17 cellular contexts compared by ENCODE assay signal in genomic region chr15:72671531-72671930, GRCh38. TPM values are rescaled to one million over a fixed set of nuclear protein-coding genes. Genes with fewer than 3 reads are reported as not detected.
A peak's percentile ranks its signal among the peaks of the same experiment; 100 is the strongest.
DNase-seq lines count a peak whose midpoint lies in the region; ATAC-seq and TF ChIP-seq lines count a peak whose summit lies in the region.
"Had no signal": no experiment of that assay in that cellular context is flagged by ENCODE, and none has a peak within 500 bp of the region (broad histone marks: within the 10 kb centered on the region; RNA-seq: fewer than 3 reads in every experiment).

No MANE protein-coding gene starts in this region.

- H3K4me1 ChIP-seq in ACC112 (ENCODE audit: control insufficient read depth, insufficient read depth, low read length, unreplicated experiment) (no peaks in the 10 kb centered on the region), HCT116 (ENCODE audit: control insufficient read depth in 1 of 2, insufficient read depth in 2 of 2, low read length in 2 of 2) (peaks cover 7 to 9% of the 10 kb centered on the region in 2 experiments; a peak in 3 of 4 replicates)
- H3K4me1 ChIP-seq: BLaER1 treated with 17β-estradiol and CSF1 and Interleukin-3, amounts not matched to agents 10 nM and 100 nM had no signal

- ATAC-seq in HCT116 (no peak), WTC11 (peak; percentile 15), HG02870 (IDR thresholded peaks at IDR 0.05; ENCODE audit: unreplicated experiment) (no peak), GM18868 (IDR thresholded peaks at IDR 0.05; ENCODE audit: unreplicated experiment) (no peak)

- H3K4me3 ChIP-seq in ACC112 (ENCODE audit: low read depth, low read length) (no peak overlapping the region), HCT116 (replicated peaks in 1 of 2; ENCODE audit: low read depth in 1 of 2, low read length in 2 of 2) (no peak overlapping the region)
- H3K4me3 ChIP-seq: BLaER1 treated with 17β-estradiol and CSF1 and Interleukin-3, amounts not matched to agents 10 nM and 100 nM had no signal

- no TSS peak for BruUV-seq in HCT116 (replicated peaks; lab: Mats Ljungman, UMichigan)

- H3K4me3 Mint-ChIP-seq in WTC11 (peak overlapping the region; percentile 65), neural crest cell (peak overlapping the region; percentile 50)

- POLR2A ChIA-PET in HCT116 (lab: Charles Lee), result interaction anchor here (1.3 kb wide), 1 partner anchor 9 kb away, joined by 3 read pairs; no protein-coding TSS in a partner anchor
- POLR2A ChIA-PET in WTC11 (lab: Charles Lee), result no interaction called here

- H3K27me3 Mint-ChIP-seq in WTC11 (ENCODE audit: low read depth) (no peaks in the 10 kb centered on the region), neural crest cell (ENCODE audit: low read depth) (peaks cover 31% of the 10 kb centered on the region)

- H2AFZ ChIP-seq in ACC112 (ENCODE audit: low read length, unreplicated experiment) (peak overlapping the region; percentile 85), HCT116 (ENCODE audit: low read depth, low read length, poor library complexity, severe bottlenecking) (peak overlapping the region; percentile 10)

- H3K27ac Mint-ChIP-seq in WTC11 (peak overlapping the region; percentile 63), neural crest cell (ENCODE audit: unreplicated experiment) (no peak overlapping the region)

- no peak for TF ChIP-seq POLR2A in HCT116 (IDR thresholded peaks at IDR 0.05; ENCODE audit: borderline replicate concordance, extremely low read depth, insufficient read depth, insufficient read length)

- RAD21 ChIA-PET in HCT116 (lab: Charles Lee; ENCODE audit: low non-redundant PET in 1 of 2, low total read pairs in 2 of 2, uncharacterized antibody in 2 of 2, unreplicated experiment in 2 of 2), result interaction anchor here (0.7 to 1.2 kb wide), 2 partner anchors 72 to 359 kb away, joined by 3 to 6 read pairs; no protein-coding TSS in a partner anchor

- no peaks in the 10 kb centered on the region for H3K9me3 ChIP-seq in HCT116 (ENCODE audit: control insufficient read depth in 1 of 2, insufficient read depth in 1 of 2, low read depth in 1 of 2, low read length in 2 of 2)
- H3K9me3 ChIP-seq: BLaER1 treated with 17β-estradiol and CSF1 and Interleukin-3, amounts not matched to agents 10 nM and 100 nM had no signal

- DNase-seq in HCT116 (ENCODE audit: low read depth, low spot score) (no peak), WTC11 (ENCODE audit: low spot score) (no peak), neural crest cell (ENCODE audit: low read depth, low spot score) (no peak), NCI-H1436 (lab: John Stamatoyannopoulos, UW) (no peak), kidney tubule cell (ENCODE audit: low spot score) (no peak)
- DNase-seq: DMS53, NCI-H187, NCI-H2107, NCI-H526, SHP77 treated with DMSO at 0.1 percent for 48 hours had no signal

- TF ChIP-seq RAD21 in HCT116 (IDR thresholded peaks at IDR 0.05; ENCODE audit: low read depth), result no peak

- H3K9ac ChIP-seq in HCT116 (ENCODE audit: low read length), result no peak overlapping the region
- H3K9ac ChIP-seq: BLaER1 treated with 17β-estradiol and CSF1 and Interleukin-3, amounts not matched to agents 10 nM and 100 nM had no signal

- no peaks in the 10 kb centered on the region for H3K9me2 ChIP-seq in HCT116 (ENCODE audit: insufficient read depth)

- H3K4me2 ChIP-seq in HCT116 (ENCODE audit: low read length), result no peak overlapping the region; the same call in 1 of the 2 replicates

- intact Hi-C loops in HCT116 (cut with micrococcal nuclease), result no loop called here

- H3K27me3 ChIP-seq in ACC112 (ENCODE audit: insufficient read depth, low read length), result peaks cover 8% of the 10 kb centered on the region
- no peaks in the 10 kb centered on the region for H3K27me3 ChIP-seq in HCT116 (ENCODE audit: insufficient read depth, low read length)
- H3K27me3 ChIP-seq: BLaER1 treated with 17β-estradiol and CSF1 and Interleukin-3, amounts not matched to agents 10 nM and 100 nM had no signal

- H3K9me3 Mint-ChIP-seq in WTC11, result no peaks in the 10 kb centered on the region
- no peaks in the 10 kb centered on the region for H3K9me3 Mint-ChIP-seq in neural crest cell
- H3K9me3 Mint-ChIP-seq: CD8-positive, alpha-beta memory T cell had no signal

- H3K79me2 ChIP-seq in ACC112 (ENCODE audit: control insufficient read depth, insufficient read depth, low read length, unreplicated experiment), result no peaks in the 10 kb centered on the region
- no peaks in the 10 kb centered on the region for H3K79me2 ChIP-seq in HCT116 (ENCODE audit: insufficient read depth, low read length)

- H3K4me1 Mint-ChIP-seq in WTC11, result peaks cover 22% of the 10 kb centered on the region
- H3K4me1 Mint-ChIP-seq in neural crest cell, result peaks cover 13% of the 10 kb centered on the region

- H3K36me3 ChIP-seq in ACC112 (ENCODE audit: insufficient read depth, low read length) (no peaks in the 10 kb centered on the region), HCT116 (ENCODE audit: control insufficient read depth in 1 of 2, insufficient read depth in 2 of 2, low read length in 2 of 2) (no peaks in the 10 kb centered on the region)
- H3K36me3 ChIP-seq: BLaER1 treated with 17β-estradiol and CSF1 and Interleukin-3, amounts not matched to agents 10 nM and 100 nM had no signal

- TF ChIP-seq CTCF in HCT116 (IDR thresholded peaks at IDR 0.05 in 2 of 3, conservative IDR thresholded peaks at IDR 0.05 in 1 of 3; ENCODE audit: borderline replicate concordance in 1 of 3, insufficient read depth in 1 of 3, low read depth in 2 of 3, low read length in 2 of 3) (no peak), WTC11 (IDR thresholded peaks at IDR 0.05) (no peak), neural crest cell (conservative IDR thresholded peaks at IDR 0.05) (no peak)

- CTCF ChIA-PET in HCT116 (lab: Charles Lee) (interaction anchor here (0.6 to 1.8 kb wide), 9 partner anchors 12 to 631 kb away, joined by 3 to 28 read pairs (median 4); partner anchors contain the start of genes BBS4 and HIGD2B), WTC11 (lab: Charles Lee) (interaction anchor here (0.5 to 2.1 kb wide), 25 partner anchors 10 to 594 kb away, joined by 3 to 79 read pairs (median 4); partner anchors contain the start of genes BBS4 and HIGD2B)

- H4K20me1 ChIP-seq in HCT116 (ENCODE audit: insufficient read depth), result no peaks in the 10 kb centered on the region
- H4K20me1 ChIP-seq: BLaER1 treated with 17β-estradiol and CSF1 and Interleukin-3, amounts not matched to agents 10 nM and 100 nM had no signal

- H3K36me3 Mint-ChIP-seq in WTC11 (no peaks in the 10 kb centered on the region), neural crest cell (ENCODE audit: low read depth) (no peaks in the 10 kb centered on the region)
- H3K36me3 Mint-ChIP-seq: CD8-positive, alpha-beta memory T cell had no signal

- H3K27ac ChIP-seq in ACC112 (ENCODE audit: low read depth, low read length), result no peak overlapping the region
- H3K27ac ChIP-seq in HCT116 (ENCODE audit: low read depth, low read length), result peak overlapping the region; percentile 3; the same call in 1 of the 2 replicates
- H3K27ac ChIP-seq: BLaER1 treated with 17β-estradiol and CSF1 and Interleukin-3, amounts not matched to agents 10 nM and 100 nM had no signal

TF ChIP-seq in WTC11, 78 proteins besides CTCF, POLR2A, EP300 and RAD21:
- TF ChIP-seq, protein P1, sequence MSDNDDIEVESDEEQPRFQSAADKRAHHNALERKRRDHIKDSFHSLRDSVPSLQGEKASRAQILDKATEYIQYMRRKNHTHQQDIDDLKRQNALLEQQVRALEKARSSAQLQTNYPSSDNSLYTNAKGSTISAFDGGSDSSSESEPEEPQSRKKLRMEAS (CRISPR knock-in tag; IDR thresholded peaks at IDR 0.05), result 0 out of 2 replicates have a peak, but pooled peaks have one; percentile 2
- TF ChIP-seq, protein P2, sequence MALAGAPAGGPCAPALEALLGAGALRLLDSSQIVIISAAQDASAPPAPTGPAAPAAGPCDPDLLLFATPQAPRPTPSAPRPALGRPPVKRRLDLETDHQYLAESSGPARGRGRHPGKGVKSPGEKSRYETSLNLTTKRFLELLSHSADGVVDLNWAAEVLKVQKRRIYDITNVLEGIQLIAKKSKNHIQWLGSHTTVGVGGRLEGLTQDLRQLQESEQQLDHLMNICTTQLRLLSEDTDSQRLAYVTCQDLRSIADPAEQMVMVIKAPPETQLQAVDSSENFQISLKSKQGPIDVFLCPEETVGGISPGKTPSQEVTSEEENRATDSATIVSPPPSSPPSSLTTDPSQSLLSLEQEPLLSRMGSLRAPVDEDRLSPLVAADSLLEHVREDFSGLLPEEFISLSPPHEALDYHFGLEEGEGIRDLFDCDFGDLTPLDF (CRISPR knock-in tag; IDR thresholded peaks at IDR 0.05), result no peak

RNA-seq across cellular contexts. Expression of gene HIGD2B, which starts 14.5 kb away (rescaled TPM):
- total RNA-seq in HCT116 (2021; ENCODE audit: unreplicated experiment) (0.27 TPM), WTC11 (2021) (0.18 TPM in 1 of 3 replicates, not detected in the others), neural crest cell (not detected in 2 replicates)
- not detected in 2 replicates for polyA plus RNA-seq in HCT116 (2012)
- total RNA-seq: LHCN-M2 had no signal
- polyA plus RNA-seq: CD8-positive, alpha-beta memory T cell had no signal

RNA-seq across cellular contexts. Expression of gene BBS4, which starts 14.5 kb away (rescaled TPM):
- total RNA-seq in HCT116 (2021; ENCODE audit: unreplicated experiment) (10.0 TPM), WTC11 (2021) (29.3 to 35.6 TPM (median 31.5 TPM) in 3 replicates), neural crest cell (22.9 and 27.2 TPM in 2 replicates)
- polyA plus RNA-seq in HCT116 (2012), result 5.8 and 7.6 TPM in 2 replicates

RNA-seq across cellular contexts. Expression of gene GOLGA6B, which starts 17.0 kb away (rescaled TPM):
- 0.10 TPM for total RNA-seq in HCT116 (2021; ENCODE audit: unreplicated experiment)
- polyA plus RNA-seq in HCT116 (2012), result 0.03 TPM in 1 of 2 replicates, not detected in the other
- 0.73 to 1.9 TPM (median 0.85 TPM) in 3 replicates for total RNA-seq in WTC11 (2021)
- total RNA-seq in neural crest cell, result not detected in 2 replicates
- total RNA-seq: CD8-positive, alpha-beta memory T cell; HT-29; LHCN-M2 had no signal
- polyA plus RNA-seq: CD8-positive, alpha-beta memory T cell had no signal
